In the genomic region with DNA sequence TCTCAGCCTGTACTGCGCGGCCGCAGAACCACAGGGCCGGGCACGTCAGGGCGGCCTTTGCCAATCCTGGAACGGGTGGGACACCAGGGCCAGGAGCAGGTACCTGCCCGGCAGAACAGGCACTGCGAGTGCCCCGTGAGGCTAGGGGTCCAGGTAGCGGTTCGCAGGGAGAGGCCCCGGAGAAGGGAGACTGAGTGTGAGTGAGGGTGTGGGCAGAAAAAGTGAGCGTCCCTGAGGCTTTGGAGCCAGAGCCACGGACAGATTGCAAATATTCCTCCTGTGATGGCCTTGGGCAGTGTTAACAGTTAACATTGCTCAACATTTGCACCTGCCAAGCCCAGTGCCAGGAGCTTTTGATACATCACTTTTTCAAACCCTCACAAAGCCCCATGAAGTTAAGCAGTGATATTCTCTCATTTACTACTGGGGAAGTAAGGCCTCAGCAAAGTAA, we compare ENCODE assay signal across 1 cellular context.
TF ChIP-seq lines count a peak whose summit lies in the region.

No MANE protein-coding gene starts in this region.

TF ChIP-seq in liver, 16 proteins besides CTCF, POLR2A, EP300 and RAD21 (continued from another document):
- TF ChIP-seq EGR1 (IDR thresholded peaks at IDR 0.05; ENCODE audit: low read depth in 2 of 2) (no peak), NR2F2 (IDR thresholded peaks at IDR 0.05) (no peak), FOXA1 (IDR thresholded peaks at IDR 0.05) (no peak), TAF1 (conservative IDR thresholded peaks at IDR 0.05) (no peak), HNF4A (conservative IDR thresholded peaks at IDR 0.05) (peak in 1 of 2 donors; percentile 41), FOXA2 (IDR thresholded peaks at IDR 0.05) (no peak)
